8 cellular contexts compared by ENCODE assay signal in the genomic region with DNA sequence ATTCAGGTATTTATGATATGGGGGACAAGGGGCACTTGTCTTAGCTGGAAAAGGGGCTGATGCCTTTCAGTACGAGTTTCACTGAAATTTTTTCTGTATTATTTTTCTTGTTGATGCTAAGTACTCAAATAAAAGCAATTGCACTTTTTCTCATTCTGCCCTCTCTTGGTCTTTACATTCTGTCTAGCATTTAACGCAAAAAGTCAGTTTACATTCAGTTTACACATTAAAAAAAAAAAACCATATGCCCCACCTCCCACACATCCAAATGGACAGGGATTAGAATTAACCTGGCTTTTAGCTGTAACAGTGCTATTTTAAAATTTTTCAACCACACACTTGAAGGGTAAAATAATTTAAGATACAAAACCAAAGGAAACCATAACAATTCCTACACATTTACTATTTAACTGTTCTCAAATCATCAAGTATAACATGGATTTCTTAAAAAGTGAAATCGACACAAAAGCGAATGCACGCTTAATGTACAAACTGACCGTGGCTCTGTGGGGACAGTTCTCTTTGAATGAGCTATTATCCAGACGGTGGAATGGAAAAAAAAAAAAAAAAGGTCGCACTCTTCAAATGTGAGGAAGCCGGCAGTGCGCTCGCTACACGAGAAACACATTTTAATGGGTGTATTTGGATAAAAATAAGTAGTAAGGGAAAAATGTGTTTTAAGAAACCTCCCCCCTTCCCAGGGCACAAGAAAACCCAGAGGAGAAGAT. TPM values are rescaled to one million over a fixed set of nuclear protein-coding genes. Genes with fewer than 3 reads are reported as not detected.
DNase-seq lines count a peak whose midpoint lies in the region; ATAC-seq and TF ChIP-seq lines count a peak whose summit lies in the region.

No MANE protein-coding gene starts in this region.

- 41% methylated on average over 11 of the region's 12 CpGs for WGBS in right lobe of liver (ENCODE audit: insufficient coverage, low coverage, low lambda C conversion rate, missing lambda C conversion rate)

- H3K4me3 ChIP-seq in BLaER1 treated with 17β-estradiol and CSF1 and Interleukin-3, amounts not matched to agents 10 nM and 100 nM: peak overlapping the region; percentile 75 to 83 (median 79)
- peak overlapping the region; percentile 95 for H3K4me3 ChIP-seq in HUES48 (ENCODE audit: low read depth, low read length)
- peak overlapping the region; percentile 58 to 71 (median 66) for H3K4me3 ChIP-seq in right lobe of liver
- H3K4me3 ChIP-seq in upper lobe of right lung: peak overlapping the region; percentile 64

- TF ChIP-seq POLR2A in right lobe of liver (IDR thresholded peaks at IDR 0.05): no peak

- H3K36me3 ChIP-seq in BLaER1 treated with 17β-estradiol and CSF1 and Interleukin-3, amounts not matched to agents 10 nM and 100 nM: no peaks in the 10 kb centered on the region
- H3K36me3 ChIP-seq in HUES48 (ENCODE audit: control insufficient read depth, insufficient read depth, low read length): no peaks in the 10 kb centered on the region
- no peaks in the 10 kb centered on the region for H3K36me3 ChIP-seq in right lobe of liver
- no peaks in the 10 kb centered on the region for H3K36me3 ChIP-seq in upper lobe of right lung

- intact Hi-C loops in right lobe of liver (cut with DNase I): no loop called here
- intact Hi-C loops in upper lobe of right lung (cut with DNase I): no loop called here

- H3K9me3 ChIP-seq in BLaER1 treated with 17β-estradiol and CSF1 and Interleukin-3, amounts not matched to agents 10 nM and 100 nM (replicated peaks in 1 of 11): peaks cover 0 to 8% (median 0%) of the 10 kb centered on the region in 11 experiments; a peak in 3 of 22 replicates
- no peaks in the 10 kb centered on the region for H3K9me3 ChIP-seq in HUES48 (ENCODE audit: control insufficient read depth, insufficient read depth, low read length)
- no peaks in the 10 kb centered on the region for H3K9me3 ChIP-seq in right lobe of liver
- H3K9me3 ChIP-seq in upper lobe of right lung: no peaks in the 10 kb centered on the region

- DNase-seq in astrocyte of the hippocampus (ENCODE audit: low read depth, low spot score) (peak; percentile 22), right lobe of liver (no peak), upper lobe of right lung (no peak), NCI-H2029 treated with DMSO at 0.1 percent for 48 hours (lab: John Stamatoyannopoulos, UW) (no peak), ureter (ENCODE audit: low spot score) (no peak), DMS153 (lab: John Stamatoyannopoulos, UW) (no peak)

- ATAC-seq in right lobe of liver: no peak
- ATAC-seq in upper lobe of right lung: no peak

- H3K4me1 ChIP-seq in BLaER1 treated with 17β-estradiol and CSF1 and Interleukin-3, amounts not matched to agents 10 nM and 100 nM: peaks cover 10 to 45% (median 28%) of the 10 kb centered on the region in 10 experiments; a peak in 19 of 20 replicates
- H3K4me1 ChIP-seq in HUES48 (ENCODE audit: control insufficient read depth, insufficient read depth, low read length) (peaks cover 64% of the 10 kb centered on the region), right lobe of liver (no peaks in the 10 kb centered on the region), upper lobe of right lung (no peaks in the 10 kb centered on the region)

- peak overlapping the region; percentile 87 to 94 (median 90) for H3K9ac ChIP-seq in BLaER1 treated with 17β-estradiol and CSF1 and Interleukin-3, amounts not matched to agents 10 nM and 100 nM
- peak overlapping the region; percentile 88; the same call in 1 of the 2 replicates for H3K9ac ChIP-seq in HUES48 (ENCODE audit: low read depth, low read length)

- H3K4me2 ChIP-seq in BLaER1 treated with 17β-estradiol and CSF1 and Interleukin-3, amounts not matched to agents 10 nM and 100 nM: peak overlapping the region; percentile 56 to 71 (median 65)

- TF ChIP-seq CTCF in right lobe of liver (IDR thresholded peaks at IDR 0.05) (no peak), upper lobe of right lung (IDR thresholded peaks at IDR 0.05) (no peak)

- H3K27ac ChIP-seq in BLaER1 treated with 17β-estradiol and CSF1 and Interleukin-3, amounts not matched to agents 10 nM and 100 nM: peak overlapping the region in 9 of 11 experiments; percentile 86 to 92 (median 90); a peak in 14 of 22 replicates
- no peak overlapping the region for H3K27ac ChIP-seq in HUES48 (ENCODE audit: low read depth, low read length)
- H3K27ac ChIP-seq in right lobe of liver: no peak overlapping the region
- no peak overlapping the region for H3K27ac ChIP-seq in upper lobe of right lung

- H4K20me1 ChIP-seq in BLaER1 treated with 17β-estradiol and CSF1 and Interleukin-3, amounts not matched to agents 10 nM and 100 nM: peaks cover 0 to 50% (median 16%) of the 10 kb centered on the region in 11 experiments; a peak in 11 of 22 replicates

- peaks cover 66 to 97% (median 94%) of the 10 kb centered on the region in 11 experiments for H3K27me3 ChIP-seq in BLaER1 treated with 17β-estradiol and CSF1 and Interleukin-3, amounts not matched to agents 10 nM and 100 nM
- H3K27me3 ChIP-seq in HUES48 (ENCODE audit: control insufficient read depth, insufficient read depth, low read length) (peaks cover 5% of the 10 kb centered on the region; the same call in 1 of the 2 replicates), right lobe of liver (no peaks in the 10 kb centered on the region), upper lobe of right lung (no peaks in the 10 kb centered on the region)

RNA-seq across cellular contexts. Expression of a gene that starts 1.4 kb away (rescaled TPM):
- 1 to 10 TPM; 3.1 to 3.9 (median 3.4) TPM for total RNA-seq in right lobe of liver
- total RNA-seq in upper lobe of right lung: 6.1 TPM
- total RNA-seq in ureter: 12.2 TPM

RNA-seq across cellular contexts. Expression of a gene that starts 42.1 kb away (rescaled TPM):
- under 1 TPM in 4 of 6 experiments, not detected in 2; 0.09 to 0.29 (median 0.14) TPM for total RNA-seq in right lobe of liver
- not detected for total RNA-seq in upper lobe of right lung
- total RNA-seq in ureter: not detected

Comparison
In these comparisons a context has a peak if more than half of its experiments do, and no peak if none do; other contexts are left out.
1. H3K27ac ChIP-seq: peak in BLaER1 treated with 17β-estradiol and CSF1 and Interleukin-3, amounts not matched to agents 10 nM and 100 nM (9 of 11); none in HUES48 (single experiment), right lobe of liver (0 of 3) and upper lobe of right lung (single experiment).
2. Peak in every context shown above with its lines, with median percentiles within 50 percentile points of each other: H3K4me3 ChIP-seq.